Comparison of ENCODE assay signal across 1 cellular context in the genomic region with DNA sequence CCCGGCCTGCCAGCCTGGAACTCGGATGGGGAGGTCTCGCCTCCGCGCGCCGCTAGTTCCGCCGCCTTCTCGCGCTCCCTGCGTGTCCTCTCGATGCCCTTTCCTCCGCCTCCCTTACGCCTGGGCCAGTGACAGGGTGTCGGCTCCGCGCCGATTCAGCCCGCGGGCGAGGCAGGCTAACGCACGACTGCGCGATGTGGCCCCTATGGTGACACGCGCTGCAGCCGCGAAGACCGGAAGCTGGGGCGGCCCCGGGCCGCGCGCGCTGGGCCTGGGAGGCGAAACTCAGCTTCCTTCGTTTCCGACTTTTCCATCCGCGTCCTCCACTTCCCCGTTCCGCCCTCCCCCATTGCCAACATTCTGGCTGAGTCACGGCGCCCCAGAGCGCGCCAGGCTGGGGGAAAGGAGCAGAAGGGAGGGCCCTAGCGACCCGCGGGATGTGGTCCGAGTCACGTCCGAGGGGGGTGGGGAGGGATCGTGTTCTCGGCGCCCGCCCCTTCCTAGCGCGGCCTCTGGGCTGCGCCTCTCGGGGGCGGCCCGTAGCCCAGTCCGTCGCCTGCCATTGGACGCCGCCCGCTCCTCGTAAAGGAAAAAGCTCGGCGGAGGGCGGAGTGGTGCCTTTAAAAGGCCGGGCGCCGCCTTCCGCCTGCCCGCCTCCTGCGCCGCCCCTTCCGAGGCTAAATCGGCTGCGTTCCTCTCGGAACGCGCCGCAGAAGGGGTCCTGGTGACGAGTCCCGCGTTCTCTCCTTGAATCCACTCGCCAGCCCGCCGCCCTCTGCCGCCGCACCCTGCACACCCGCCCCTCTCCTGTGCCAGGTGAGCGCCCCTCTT.
A peak's percentile ranks its signal among the peaks of the same experiment; 100 is the strongest.
TF ChIP-seq lines count a peak whose summit lies in the region.

TSS of gene ALDOA (plus strand) at position 649 of the 831 bp plus-strand sequence. CDS start 1,138 bp downstream, outside the sequence.

TF ChIP-seq in K562, 482 proteins besides CTCF, POLR2A, EP300 and RAD21 (continued from another document and continues in another):
- no peak for TF ChIP-seq ATF4 (CRISPR knock-in tag; IDR thresholded peaks at IDR 0.05)
- no peak for TF ChIP-seq SMARCA4 (IDR thresholded peaks at IDR 0.05)
- no peak for TF ChIP-seq XRCC3 (IDR thresholded peaks at IDR 0.05)
- TF ChIP-seq, protein P1, sequence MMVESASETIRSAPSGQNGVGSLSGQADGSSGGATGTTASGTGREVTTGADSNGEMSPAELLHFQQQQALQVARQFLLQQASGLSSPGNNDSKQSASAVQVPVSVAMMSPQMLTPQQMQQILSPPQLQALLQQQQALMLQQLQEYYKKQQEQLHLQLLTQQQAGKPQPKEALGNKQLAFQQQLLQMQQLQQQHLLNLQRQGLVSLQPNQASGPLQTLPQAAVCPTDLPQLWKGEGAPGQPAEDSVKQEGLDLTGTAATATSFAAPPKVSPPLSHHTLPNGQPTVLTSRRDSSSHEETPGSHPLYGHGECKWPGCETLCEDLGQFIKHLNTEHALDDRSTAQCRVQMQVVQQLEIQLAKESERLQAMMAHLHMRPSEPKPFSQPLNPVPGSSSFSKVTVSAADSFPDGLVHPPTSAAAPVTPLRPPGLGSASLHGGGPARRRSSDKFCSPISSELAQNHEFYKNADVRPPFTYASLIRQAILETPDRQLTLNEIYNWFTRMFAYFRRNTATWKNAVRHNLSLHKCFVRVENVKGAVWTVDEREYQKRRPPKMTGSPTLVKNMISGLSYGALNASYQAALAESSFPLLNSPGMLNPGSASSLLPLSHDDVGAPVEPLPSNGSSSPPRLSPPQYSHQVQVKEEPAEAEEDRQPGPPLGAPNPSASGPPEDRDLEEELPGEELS (CRISPR knock-in tag; IDR thresholded peaks at IDR 0.05; ENCODE audit: borderline replicate concordance), result peak; percentile 67; the same call in 1 of the 2 replicates
- no peak for TF ChIP-seq ZNF324 (CRISPR knock-in tag; IDR thresholded peaks at IDR 0.05)
- TF ChIP-seq ZNF57 (CRISPR knock-in tag; IDR thresholded peaks at IDR 0.05), result no peak; the same call in 1 of the 2 replicates
- TF ChIP-seq ZNF586 (CRISPR knock-in tag; conservative IDR thresholded peaks at IDR 0.05), result no peak
- no peak for TF ChIP-seq HEY1 (CRISPR knock-in tag; IDR thresholded peaks at IDR 0.05; ENCODE audit: borderline replicate concordance)
- TF ChIP-seq NFYB (IDR thresholded peaks at IDR 0.05; ENCODE audit: extremely low read depth, insufficient read length), result peak; percentile 60
- TF ChIP-seq, protein P2, sequence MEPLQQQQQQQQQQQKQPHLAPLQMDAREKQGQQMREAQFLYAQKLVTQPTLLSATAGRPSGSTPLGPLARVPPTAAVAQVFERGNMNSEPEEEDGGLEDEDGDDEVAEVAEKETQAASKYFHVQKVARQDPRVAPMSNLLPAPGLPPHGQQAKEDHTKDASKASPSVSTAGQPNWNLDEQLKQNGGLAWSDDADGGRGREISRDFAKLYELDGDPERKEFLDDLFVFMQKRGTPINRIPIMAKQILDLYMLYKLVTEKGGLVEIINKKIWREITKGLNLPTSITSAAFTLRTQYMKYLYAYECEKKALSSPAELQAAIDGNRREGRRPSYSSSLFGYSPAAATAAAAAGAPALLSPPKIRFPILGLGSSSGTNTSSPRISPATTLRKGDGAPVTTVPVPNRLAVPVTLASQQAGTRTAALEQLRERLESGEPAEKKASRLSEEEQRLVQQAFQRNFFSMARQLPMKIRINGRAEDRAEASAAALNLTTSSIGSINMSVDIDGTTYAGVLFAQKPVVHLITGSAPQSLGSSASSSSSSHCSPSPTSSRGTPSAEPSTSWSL (CRISPR knock-in tag; IDR thresholded peaks at IDR 0.05; ENCODE audit: borderline replicate concordance), result no peak
- TF ChIP-seq, protein P3, sequence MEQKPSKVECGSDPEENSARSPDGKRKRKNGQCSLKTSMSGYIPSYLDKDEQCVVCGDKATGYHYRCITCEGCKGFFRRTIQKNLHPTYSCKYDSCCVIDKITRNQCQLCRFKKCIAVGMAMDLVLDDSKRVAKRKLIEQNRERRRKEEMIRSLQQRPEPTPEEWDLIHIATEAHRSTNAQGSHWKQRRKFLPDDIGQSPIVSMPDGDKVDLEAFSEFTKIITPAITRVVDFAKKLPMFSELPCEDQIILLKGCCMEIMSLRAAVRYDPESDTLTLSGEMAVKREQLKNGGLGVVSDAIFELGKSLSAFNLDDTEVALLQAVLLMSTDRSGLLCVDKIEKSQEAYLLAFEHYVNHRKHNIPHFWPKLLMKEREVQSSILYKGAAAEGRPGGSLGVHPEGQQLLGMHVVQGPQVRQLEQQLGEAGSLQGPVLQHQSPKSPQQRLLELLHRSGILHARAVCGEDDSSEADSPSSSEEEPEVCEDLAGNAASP (IDR thresholded peaks at IDR 0.05), result no peak
- TF ChIP-seq NCOR1 (IDR thresholded peaks at IDR 0.05), result peak; percentile 46
- TF ChIP-seq NCOA4 (IDR thresholded peaks at IDR 0.05; ENCODE audit: partially characterized antibody), result no peak
- TF ChIP-seq ZNF584 (CRISPR knock-in tag; IDR thresholded peaks at IDR 0.05; ENCODE audit: low read depth), result no peak; the same call in 1 of the 2 replicates
- TF ChIP-seq TBL1XR1 (IDR thresholded peaks at IDR 0.05; ENCODE audit: low read length in 2 of 2), result peak in 1 of 2 experiments; percentile 39; a peak in 2 of 4 replicates
- TF ChIP-seq ZNF146 (CRISPR knock-in tag; IDR thresholded peaks at IDR 0.05; ENCODE audit: unreplicated experiment), result no peak
- no peak for TF ChIP-seq ZNF512 (tag; IDR thresholded peaks at IDR 0.05)
- TF ChIP-seq, protein P4, sequence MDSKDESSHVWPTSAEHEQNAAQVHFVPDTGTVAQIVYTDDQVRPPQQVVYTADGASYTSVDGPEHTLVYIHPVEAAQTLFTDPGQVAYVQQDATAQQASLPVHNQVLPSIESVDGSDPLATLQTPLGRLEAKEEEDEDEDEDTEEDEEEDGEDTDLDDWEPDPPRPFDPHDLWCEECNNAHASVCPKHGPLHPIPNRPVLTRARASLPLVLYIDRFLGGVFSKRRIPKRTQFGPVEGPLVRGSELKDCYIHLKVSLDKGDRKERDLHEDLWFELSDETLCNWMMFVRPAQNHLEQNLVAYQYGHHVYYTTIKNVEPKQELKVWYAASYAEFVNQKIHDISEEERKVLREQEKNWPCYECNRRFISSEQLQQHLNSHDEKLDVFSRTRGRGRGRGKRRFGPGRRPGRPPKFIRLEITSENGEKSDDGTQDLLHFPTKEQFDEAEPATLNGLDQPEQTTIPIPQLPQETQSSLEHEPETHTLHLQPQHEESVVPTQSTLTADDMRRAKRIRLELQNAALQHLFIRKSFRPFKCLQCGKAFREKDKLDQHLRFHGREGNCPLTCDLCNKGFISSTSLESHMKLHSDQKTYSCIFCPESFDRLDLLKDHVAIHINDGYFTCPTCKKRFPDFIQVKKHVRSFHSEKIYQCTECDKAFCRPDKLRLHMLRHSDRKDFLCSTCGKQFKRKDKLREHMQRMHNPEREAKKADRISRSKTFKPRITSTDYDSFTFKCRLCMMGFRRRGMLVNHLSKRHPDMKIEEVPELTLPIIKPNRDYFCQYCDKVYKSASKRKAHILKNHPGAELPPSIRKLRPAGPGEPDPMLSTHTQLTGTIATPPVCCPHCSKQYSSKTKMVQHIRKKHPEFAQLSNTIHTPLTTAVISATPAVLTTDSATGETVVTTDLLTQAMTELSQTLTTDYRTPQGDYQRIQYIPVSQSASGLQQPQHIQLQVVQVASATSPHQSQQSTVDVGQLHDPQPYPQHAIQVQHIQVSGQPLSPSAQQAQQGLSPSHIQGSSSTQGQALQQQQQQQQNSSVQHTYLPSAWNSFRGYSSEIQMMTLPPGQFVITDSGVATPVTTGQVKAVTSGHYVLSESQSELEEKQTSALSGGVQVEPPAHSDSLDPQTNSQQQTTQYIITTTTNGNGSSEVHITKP (IDR thresholded peaks at IDR 0.05; ENCODE audit: partially characterized antibody), result peak; percentile 77
- no peak for TF ChIP-seq ZC3H4 (CRISPR knock-in tag; IDR thresholded peaks at IDR 0.05; ENCODE audit: borderline replicate concordance)
- TF ChIP-seq, protein P5, sequence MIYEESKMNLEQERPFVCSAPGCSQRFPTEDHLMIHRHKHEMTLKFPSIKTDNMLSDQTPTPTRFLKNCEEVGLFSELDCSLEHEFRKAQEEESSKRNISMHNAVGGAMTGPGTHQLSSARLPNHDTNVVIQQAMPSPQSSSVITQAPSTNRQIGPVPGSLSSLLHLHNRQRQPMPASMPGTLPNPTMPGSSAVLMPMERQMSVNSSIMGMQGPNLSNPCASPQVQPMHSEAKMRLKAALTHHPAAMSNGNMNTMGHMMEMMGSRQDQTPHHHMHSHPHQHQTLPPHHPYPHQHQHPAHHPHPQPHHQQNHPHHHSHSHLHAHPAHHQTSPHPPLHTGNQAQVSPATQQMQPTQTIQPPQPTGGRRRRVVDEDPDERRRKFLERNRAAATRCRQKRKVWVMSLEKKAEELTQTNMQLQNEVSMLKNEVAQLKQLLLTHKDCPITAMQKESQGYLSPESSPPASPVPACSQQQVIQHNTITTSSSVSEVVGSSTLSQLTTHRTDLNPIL (CRISPR knock-in tag; IDR thresholded peaks at IDR 0.05), result 0 out of 2 replicates have a peak, but pooled peaks have one; percentile 28
- no peak for TF ChIP-seq MIER1 (IDR thresholded peaks at IDR 0.05; ENCODE audit: low read depth)
- TF ChIP-seq U2AF1 (optimal IDR thresholded peaks at IDR 0.05; ENCODE audit: low read depth, low read length), result peak; percentile 93
- peak; percentile 95 for TF ChIP-seq POLR2H (tag; IDR thresholded peaks at IDR 0.05; ENCODE audit: low read depth)
- TF ChIP-seq HSF4 (CRISPR knock-in tag; IDR thresholded peaks at IDR 0.05; ENCODE audit: borderline replicate concordance), result no peak
- TF ChIP-seq ETV1 (tag; conservative IDR thresholded peaks at IDR 0.05; ENCODE audit: low read depth), result peak; percentile 95
- no peak for TF ChIP-seq ZBTB43 (CRISPR knock-in tag; IDR thresholded peaks at IDR 0.05)
- no peak for TF ChIP-seq MTF1 (CRISPR knock-in tag; IDR thresholded peaks at IDR 0.05; ENCODE audit: borderline replicate concordance)
- peak; percentile 46; the same call in 1 of the 2 replicates for TF ChIP-seq ZNF764 (CRISPR knock-in tag; IDR thresholded peaks at IDR 0.05; ENCODE audit: low read depth)
- TF ChIP-seq ZNF224 (CRISPR knock-in tag; IDR thresholded peaks at IDR 0.05), result no peak
- TF ChIP-seq GTF2B (IDR thresholded peaks at IDR 0.05; ENCODE audit: extremely low read depth, insufficient read length), result peak; percentile 25
- TF ChIP-seq, protein P6, sequence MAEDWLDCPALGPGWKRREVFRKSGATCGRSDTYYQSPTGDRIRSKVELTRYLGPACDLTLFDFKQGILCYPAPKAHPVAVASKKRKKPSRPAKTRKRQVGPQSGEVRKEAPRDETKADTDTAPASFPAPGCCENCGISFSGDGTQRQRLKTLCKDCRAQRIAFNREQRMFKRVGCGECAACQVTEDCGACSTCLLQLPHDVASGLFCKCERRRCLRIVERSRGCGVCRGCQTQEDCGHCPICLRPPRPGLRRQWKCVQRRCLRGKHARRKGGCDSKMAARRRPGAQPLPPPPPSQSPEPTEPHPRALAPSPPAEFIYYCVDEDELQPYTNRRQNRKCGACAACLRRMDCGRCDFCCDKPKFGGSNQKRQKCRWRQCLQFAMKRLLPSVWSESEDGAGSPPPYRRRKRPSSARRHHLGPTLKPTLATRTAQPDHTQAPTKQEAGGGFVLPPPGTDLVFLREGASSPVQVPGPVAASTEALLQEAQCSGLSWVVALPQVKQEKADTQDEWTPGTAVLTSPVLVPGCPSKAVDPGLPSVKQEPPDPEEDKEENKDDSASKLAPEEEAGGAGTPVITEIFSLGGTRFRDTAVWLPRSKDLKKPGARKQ (CRISPR knock-in tag; IDR thresholded peaks at IDR 0.05), result no peak
- TF ChIP-seq SRF (CRISPR knock-in tag; IDR thresholded peaks at IDR 0.05), result peak in 1 of 2 experiments; percentile 92; a peak in 2 of 4 replicates
- peak; percentile 86 for TF ChIP-seq MAFK (IDR thresholded peaks at IDR 0.05; ENCODE audit: low read length)
- no peak for TF ChIP-seq ZNF23 (CRISPR knock-in tag; IDR thresholded peaks at IDR 0.05)
- no peak for TF ChIP-seq MCM5 (IDR thresholded peaks at IDR 0.05; ENCODE audit: low read depth)
